1 cellular context compared by ENCODE assay signal in the genomic region with DNA sequence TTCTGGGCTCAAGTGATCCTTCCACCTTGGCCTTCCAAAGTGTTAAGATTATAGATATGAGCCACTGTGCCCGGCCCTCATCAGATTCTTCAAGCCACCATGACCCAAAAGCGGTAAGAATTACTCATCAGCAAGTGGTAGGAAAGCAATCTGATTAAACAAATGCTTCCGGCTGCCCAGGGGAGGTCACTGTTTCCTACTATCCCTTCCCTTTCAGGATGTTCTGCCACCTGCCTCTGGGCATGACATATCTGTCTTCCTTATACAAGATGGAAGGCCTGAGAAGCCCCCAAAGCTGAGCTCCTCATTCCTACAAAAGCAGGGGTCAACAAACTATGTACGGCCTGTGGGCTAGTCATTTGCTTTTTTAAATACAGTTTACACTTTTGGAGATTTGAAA.
TF ChIP-seq lines count a peak whose summit lies in the region.

No MANE protein-coding gene starts in this region.

TF ChIP-seq in H1, 55 proteins besides CTCF, POLR2A, EP300 and RAD21:
- TF ChIP-seq BCL11A (IDR thresholded peaks at IDR 0.05; ENCODE audit: low read depth in 2 of 2, low read length in 2 of 2) (no peak), TAF1 (IDR thresholded peaks at IDR 0.05; ENCODE audit: low read depth, low read length) (no peak), HDAC2 (IDR thresholded peaks at IDR 0.05; ENCODE audit: borderline replicate concordance in 1 of 2, low read depth in 2 of 2, low read length in 2 of 2) (no peak), YY1 (IDR thresholded peaks at IDR 0.05; ENCODE audit: low read depth, low read length) (no peak), CREB1 (IDR thresholded peaks at IDR 0.05) (no peak), EGR1 (IDR thresholded peaks at IDR 0.05; ENCODE audit: borderline replicate concordance, low read depth, low read length) (no peak), CBX8 (IDR thresholded peaks at IDR 0.05; ENCODE audit: borderline replicate concordance, low read depth, low read length) (no peak), TBP (IDR thresholded peaks at IDR 0.05; ENCODE audit: low read depth, low read length) (no peak), SIRT6 (IDR thresholded peaks at IDR 0.05; ENCODE audit: low read length) (no peak), GABPA (IDR thresholded peaks at IDR 0.05; ENCODE audit: borderline replicate concordance, insufficient read depth, low read length) (no peak), HDAC6 (IDR thresholded peaks at IDR 0.05; ENCODE audit: low read depth, low read length) (no peak), TEAD4 (IDR thresholded peaks at IDR 0.05; ENCODE audit: low read depth, low read length) (no peak), CBX5 (IDR thresholded peaks at IDR 0.05; ENCODE audit: low read depth, low read length) (no peak), JUND (IDR thresholded peaks at IDR 0.05; ENCODE audit: low read length) (no peak), SP2 (IDR thresholded peaks at IDR 0.05; ENCODE audit: low read length) (no peak)
